Comparison of ENCODE assay signal across 1 cellular context in genomic region chr1:44785501-44786137, GRCh38.
TF ChIP-seq lines count a peak whose summit lies in the region.

No MANE protein-coding gene starts in this region.

TF ChIP-seq in endothelial cell of umbilical vein, 7 proteins besides CTCF, POLR2A, EP300 and RAD21:
- TF ChIP-seq MYC (IDR thresholded peaks at IDR 0.05; ENCODE audit: low read depth, low read length): no peak
